In the genomic region with DNA sequence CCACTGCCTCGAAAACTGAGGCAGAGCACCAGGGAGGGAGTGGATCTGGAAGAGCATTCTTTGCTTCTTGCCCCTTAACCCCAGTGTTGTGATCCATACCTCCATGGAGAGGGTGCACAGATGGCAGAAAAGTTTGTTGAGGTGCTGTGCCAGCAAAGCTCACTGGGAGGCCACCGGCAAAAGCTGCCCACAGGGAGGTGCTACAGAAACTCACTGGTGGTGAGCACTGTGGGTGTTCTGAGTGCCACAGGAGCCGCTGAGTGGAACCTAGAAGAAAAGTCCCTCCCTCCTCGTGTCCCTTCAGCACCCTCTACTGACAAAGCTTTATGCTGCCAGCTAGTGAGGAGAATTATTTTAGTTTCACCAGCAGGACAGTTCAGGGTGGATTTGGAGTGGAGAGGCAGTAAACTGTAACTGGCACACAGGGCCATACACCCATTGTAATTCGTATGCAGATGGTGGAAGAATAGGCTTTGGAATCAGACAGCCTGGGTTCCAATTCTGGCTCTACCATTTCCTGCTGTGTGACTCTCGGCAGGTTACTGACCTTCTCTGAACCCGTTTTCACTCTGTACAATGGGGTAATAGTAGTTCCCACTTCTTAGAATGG, we compare ENCODE assay signal across 8 cellular contexts.
A peak's percentile ranks its signal among the peaks of the same experiment; 100 is the strongest.
DNase-seq lines count a peak whose midpoint lies in the region; ATAC-seq and TF ChIP-seq lines count a peak whose summit lies in the region.

No MANE protein-coding gene starts in this region.

- TF ChIP-seq CTCF in HFF-Myc (IDR thresholded peaks at IDR 0.05; ENCODE audit: low read depth, low read length, missing control alignments) (peak; percentile 60), WTC11 (IDR thresholded peaks at IDR 0.05) (peak; percentile 18; the same call in 1 of the 2 replicates), colonic mucosa (IDR thresholded peaks at IDR 0.05) (peak; percentile 70)

- CTCF ChIA-PET in WTC11 (lab: Charles Lee): interaction anchor here (0.6 to 5.0 kb wide), 26 partner anchors 8 to 925 kb away, joined by 3 to 45 read pairs (median 4); a partner anchor contains a TSS

- no peaks in the 10 kb centered on the region for H3K27me3 Mint-ChIP-seq in WTC11 (ENCODE audit: low read depth)

- peak; percentile 1 for DNase-seq in NCI-H2171 treated with DMSO at 0.1 percent for 48 hours (lab: John Stamatoyannopoulos, UW)
- no peak for DNase-seq in NCI-H2171 (lab: John Stamatoyannopoulos, UW)
- peak; percentile 52 for DNase-seq in HFF-Myc (ENCODE audit: extremely low read depth, low read depth)
- peak; percentile 31 for DNase-seq in NCI-H1092 (lab: John Stamatoyannopoulos, UW)
- peak; percentile 52 for DNase-seq in WTC11 (ENCODE audit: low spot score)
- DNase-seq in colonic mucosa: peak; percentile 55
- DNase-seq in lung microvascular endothelial cell (ENCODE audit: low read depth in 2 of 2): peak; percentile 85 to 87
- DNase-seq in stimulated activated effector memory CD8-positive, alpha-beta T cell treated with anti-CD3 and anti-CD28 coated beads, Interleukin-12 subunit alpha, Interleukin-12 subunit beta, amount 100 ng/mL, for 72 hours (ENCODE audit: low spot score in 2 of 2): peak; percentile 51 to 79

- H3K4me1 ChIP-seq in colonic mucosa: no peaks in the 10 kb centered on the region

- H3K9me3 Mint-ChIP-seq in WTC11: no peaks in the 10 kb centered on the region
- no peaks in the 10 kb centered on the region for H3K9me3 Mint-ChIP-seq in stimulated activated effector memory CD8-positive, alpha-beta T cell treated with anti-CD3 and anti-CD28 coated beads, Interleukin-12 subunit alpha, Interleukin-12 subunit beta, amount 100 ng/mL, for 72 hours

- peaks cover 35% of the 10 kb centered on the region for H3K36me3 Mint-ChIP-seq in WTC11
- H3K36me3 Mint-ChIP-seq in stimulated activated effector memory CD8-positive, alpha-beta T cell treated with anti-CD3 and anti-CD28 coated beads, Interleukin-12 subunit alpha, Interleukin-12 subunit beta, amount 100 ng/mL, for 72 hours: peaks cover 18% of the 10 kb centered on the region

- no peaks in the 10 kb centered on the region for H3K9me3 ChIP-seq in colonic mucosa

- intact Hi-C loops in colonic mucosa (cut with DNase I): no loop called here

- peak; percentile 93 for ATAC-seq in WTC11
- peak; percentile 98 for ATAC-seq in stimulated activated effector memory CD8-positive, alpha-beta T cell treated with anti-CD3 and anti-CD28 coated beads, Interleukin-12 subunit alpha, Interleukin-12 subunit beta, amount 100 ng/mL, for 72 hours

- H3K4me1 Mint-ChIP-seq in WTC11: peaks cover 15% of the 10 kb centered on the region
- peaks cover 20% of the 10 kb centered on the region for H3K4me1 Mint-ChIP-seq in stimulated activated effector memory CD8-positive, alpha-beta T cell treated with anti-CD3 and anti-CD28 coated beads, Interleukin-12 subunit alpha, Interleukin-12 subunit beta, amount 100 ng/mL, for 72 hours

- H3K27me3 ChIP-seq in colonic mucosa: no peaks in the 10 kb centered on the region

- H3K27ac Mint-ChIP-seq in WTC11: peak overlapping the region; percentile 64; the same call in 1 of the 2 replicates
- H3K27ac Mint-ChIP-seq in stimulated activated effector memory CD8-positive, alpha-beta T cell treated with anti-CD3 and anti-CD28 coated beads, Interleukin-12 subunit alpha, Interleukin-12 subunit beta, amount 100 ng/mL, for 72 hours: peak overlapping the region; percentile 61

- H3K27ac ChIP-seq in colonic mucosa: no peak overlapping the region

- H3K36me3 ChIP-seq in colonic mucosa: no peaks in the 10 kb centered on the region

- H3K9ac ChIP-seq in colonic mucosa (ENCODE audit: low read depth in 2 of 2, low read length in 2 of 2): no peak overlapping the region

- H3K4me3 ChIP-seq in HFF-Myc (replicated peaks; ENCODE audit: low read depth, low read length) (no peak overlapping the region), colonic mucosa (no peak overlapping the region)

- POLR2A ChIA-PET in WTC11 (lab: Charles Lee): no interaction called here

- H3K4me3 Mint-ChIP-seq in WTC11: no peak overlapping the region
- H3K4me3 Mint-ChIP-seq in stimulated activated effector memory CD8-positive, alpha-beta T cell treated with anti-CD3 and anti-CD28 coated beads, Interleukin-12 subunit alpha, Interleukin-12 subunit beta, amount 100 ng/mL, for 72 hours: no peak overlapping the region

TF ChIP-seq in WTC11, 78 proteins besides CTCF, POLR2A, EP300 and RAD21:
- peak; percentile 33; the same call in 1 of the 2 replicates for TF ChIP-seq EMX1 (CRISPR knock-in tag; IDR thresholded peaks at IDR 0.05)
- no peak for TF ChIP-seq NFYB (CRISPR knock-in tag; conservative IDR thresholded peaks at IDR 0.05; ENCODE audit: low read depth)
- no peak for TF ChIP-seq ZNF232 (CRISPR knock-in tag; IDR thresholded peaks at IDR 0.05)
- no peak for TF ChIP-seq TP53 (CRISPR knock-in tag; IDR thresholded peaks at IDR 0.05)
- TF ChIP-seq, protein P1, sequence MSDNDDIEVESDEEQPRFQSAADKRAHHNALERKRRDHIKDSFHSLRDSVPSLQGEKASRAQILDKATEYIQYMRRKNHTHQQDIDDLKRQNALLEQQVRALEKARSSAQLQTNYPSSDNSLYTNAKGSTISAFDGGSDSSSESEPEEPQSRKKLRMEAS (CRISPR knock-in tag; IDR thresholded peaks at IDR 0.05): 0 out of 2 replicates have a peak, but pooled peaks have one; percentile 31
- TF ChIP-seq GTF2I (CRISPR knock-in tag; conservative IDR thresholded peaks at IDR 0.05): 0 out of 2 replicates have a peak, but pooled peaks have one; percentile 54

Comparison
In these comparisons a context has a peak if more than half of its experiments do, and no peak if none do; other contexts are left out.
1. CTCF ChIP-seq: peak in every context shown above with its lines; median percentile 70 in colonic mucosa; 60 in HFF-Myc; 18 in WTC11.